Comparison of ENCODE assay signal across 1 cellular context in genomic region chr1:231919900-231920299, GRCh38.
TF ChIP-seq lines count a peak whose summit lies in the region.

No MANE protein-coding gene starts in this region.

TF ChIP-seq in GM23338, 12 proteins besides CTCF, POLR2A, EP300 and RAD21:
- no peak for TF ChIP-seq ZNF462 (CRISPR knock-in tag; IDR thresholded peaks at IDR 0.05)
- no peak for TF ChIP-seq CREB1 (CRISPR knock-in tag; IDR thresholded peaks at IDR 0.05; ENCODE audit: low read depth)
